In genomic region chr16:2749936-2750335, GRCh38 we compare ENCODE assay signal across 1 cellular context.
TF ChIP-seq lines count a peak whose summit lies in the region.

No MANE protein-coding gene starts in this region.

TF ChIP-seq in WTC11, 78 proteins besides CTCF, POLR2A, EP300 and RAD21 (continued from another document):
- TF ChIP-seq E2F5 (CRISPR knock-in tag; IDR thresholded peaks at IDR 0.05) (no peak), ATF3 (CRISPR knock-in tag; conservative IDR thresholded peaks at IDR 0.05) (no peak), ETV6 (CRISPR knock-in tag; IDR thresholded peaks at IDR 0.05) (no peak), FOXK1 (CRISPR knock-in tag; IDR thresholded peaks at IDR 0.05) (no peak)
TF ChIP-seq in WTC11: peak in this region for 0.
